Comparison of ENCODE assay signal across 9 cellular contexts in the genomic region with DNA sequence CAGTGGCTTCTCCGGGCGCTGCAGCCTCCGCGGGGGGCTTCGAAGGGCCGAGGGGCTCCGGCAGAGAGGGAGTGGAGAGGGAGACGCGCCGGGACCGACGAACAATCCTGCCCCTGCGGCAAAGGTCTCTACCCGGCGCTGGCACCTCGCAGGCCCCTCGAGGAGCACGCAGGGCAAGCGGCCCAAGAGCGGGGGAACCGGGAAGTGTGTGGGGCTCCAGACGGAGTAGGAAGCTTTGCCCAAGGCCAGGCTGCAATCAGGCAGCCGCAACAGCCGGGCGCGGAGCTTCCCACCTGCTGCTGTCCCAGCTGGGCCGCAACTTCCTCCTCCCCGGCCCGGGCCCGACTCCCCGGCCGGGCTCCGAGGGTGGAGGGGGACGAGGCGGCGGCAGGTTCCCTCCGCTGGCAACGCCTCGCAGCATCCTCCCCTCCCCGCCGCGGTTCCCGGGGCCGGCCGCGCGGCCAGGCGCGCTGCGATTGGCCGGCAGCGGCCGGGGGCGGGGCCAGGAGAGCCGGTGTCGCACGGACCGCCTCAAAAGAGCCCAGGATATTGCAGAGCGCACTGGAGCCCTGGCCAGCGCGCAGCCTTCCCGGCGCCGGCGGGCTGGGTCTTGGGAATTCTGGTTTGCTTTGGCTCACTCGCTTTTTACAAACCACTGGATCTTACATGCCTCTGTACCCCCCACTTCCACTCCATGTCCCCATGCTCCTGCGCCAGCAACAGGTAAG. TPM values are rescaled to one million over a fixed set of nuclear protein-coding genes. Genes with fewer than 3 reads are reported as not detected.
A peak's percentile ranks its signal among the peaks of the same experiment; 100 is the strongest.
DNase-seq lines count a peak whose midpoint lies in the region; ATAC-seq, FAIRE-seq and TF ChIP-seq lines count a peak whose summit lies in the region.
"Had no signal": no experiment of that assay in that cellular context is flagged by ENCODE, and none has a peak within 500 bp of the region (broad histone marks: within the 10 kb centered on the region; RNA-seq: fewer than 3 reads in every experiment).

A gene (plus strand): TSS at position 554 of the 728 bp plus-strand sequence. CDS start 5,508 bp downstream, outside the sequence.

- peak; percentile 80 to 98 for TF ChIP-seq POLR2A in thyroid gland (IDR thresholded peaks at IDR 0.05)

- peak within 1 kb of the TSS; percentile 64 to 90 (median 89) for H3K27ac ChIP-seq in thyroid gland

- no peak within 1 kb of the TSS for H3K27ac Mint-ChIP-seq in nephron progenitor cell

- H3K9me3 ChIP-seq in thyroid gland, result no peaks in the 10 kb centered on the region

- no peak for FAIRE-seq in frontal cortex (lab: Jason Lieb, UNC)

- H3K4me3 ChIP-seq in thyroid gland (replicated peaks in 1 of 3), result peak within 1 kb of the TSS; percentile 53 to 61 (median 56)

- H3K27me3 ChIP-seq in thyroid gland, result no peaks in the 10 kb centered on the region

- no peaks in the 10 kb centered on the region for H3K36me3 ChIP-seq in thyroid gland

- H3K4me1 Mint-ChIP-seq in nephron progenitor cell, result peaks cover 39% of the 10 kb centered on the region

- H3K9me3 Mint-ChIP-seq in nephron progenitor cell, result peaks cover 5% of the 10 kb centered on the region

- no peaks in the 10 kb centered on the region for H3K36me3 Mint-ChIP-seq in nephron progenitor cell (ENCODE audit: low read depth)

- TF ChIP-seq CTCF in nephron progenitor cell (IDR thresholded peaks at IDR 0.05) (no peak), thyroid gland (IDR thresholded peaks at IDR 0.05) (no peak)

- peak; percentile 98 for ATAC-seq in GM21381 (IDR thresholded peaks at IDR 0.05; ENCODE audit: unreplicated experiment)

- peak; percentile 99 for DNase-seq in D341Med (ENCODE audit: low spot score)
- peak; percentile 76 for DNase-seq in HPDE6-E6E7 (ENCODE audit: extremely low spot score)
- peak; percentile 91 for DNase-seq in NOMO-1 treated with DMSO at 0.1 percent for 48 hours (lab: John Stamatoyannopoulos, UW; ENCODE audit: unreplicated experiment)
- DNase-seq in activated effector memory CD4-positive, alpha-beta T cell treated with Interleukin-2 at 50 U/mL for 16 hours, result peak; percentile 10
- peak; percentile 81 to 85 for DNase-seq in frontal cortex (ENCODE audit: low spot score in 2 of 2)
- peak; percentile 91 for DNase-seq in nephron progenitor cell
- DNase-seq in thyroid gland, result peak; percentile 90 to 91

- no peaks in the 10 kb centered on the region for H3K4me1 ChIP-seq in thyroid gland

- H3K4me3 Mint-ChIP-seq in nephron progenitor cell, result peak within 1 kb of the TSS; percentile 90

- 0 to 1% methylated on average over 13 to 19 of the region's 67 CpGs for WGBS in thyroid gland, 2 donors

- intact Hi-C loops in thyroid gland (cut with DNase I), result no loop called here

- peaks cover 56% of the 10 kb centered on the region for H3K27me3 Mint-ChIP-seq in nephron progenitor cell (ENCODE audit: low read depth, poor library complexity)

RNA-seq across cellular contexts. Expression of the gene that starts here (rescaled TPM):
- total RNA-seq in frontal cortex, result 13.5 TPM
- total RNA-seq in thyroid gland, result 1 to 10 TPM in 3 of 4 donors, under 1 TPM in 1; 0.93 to 4.3 (median 1.7) TPM
- total RNA-seq: activated CD8-positive, alpha-beta memory T cell treated with anti-CD3 and anti-CD28 coated beads for 36 hours had no signal

Comparison
In these comparisons a context has a peak if more than half of its experiments do, and no peak if none do; other contexts are left out.
1. Peak in every context shown above with its lines: DNase-seq, ATAC-seq, H3K4me3 ChIP-seq and H3K27ac ChIP-seq.
2. DNase-seq: peak in every context shown above with its lines; median percentile 99 in D341Med; 91 in NOMO-1 treated with DMSO at 0.1 percent for 48 hours; 91 in nephron progenitor cell; 90 in thyroid gland; 83 in frontal cortex; 76 in HPDE6-E6E7; 10 in activated effector memory CD4-positive, alpha-beta T cell treated with Interleukin-2 at 50 U/mL for 16 hours.